In genomic region chr7:157992511-157993160, GRCh38 we compare ENCODE assay signal across 16 cellular contexts.
DNase-seq lines count a peak whose midpoint lies in the region; ATAC-seq and TF ChIP-seq lines count a peak whose summit lies in the region.
"Had no signal": no experiment of that assay in that cellular context is flagged by ENCODE, and none has a peak within 500 bp of the region (broad histone marks: within the 10 kb centered on the region; RNA-seq: fewer than 3 reads in every experiment).

No MANE protein-coding gene starts in this region.

- H2AFZ ChIP-seq in neuronal stem cell (ENCODE audit: low read length): no peak overlapping the region

- no peak overlapping the region for H3K4ac ChIP-seq in neuronal stem cell (ENCODE audit: low read length)

- H2BK5ac ChIP-seq in neuronal stem cell (ENCODE audit: low read length): no peak overlapping the region

- H2BK15ac ChIP-seq in neuronal stem cell (ENCODE audit: low read length): no peak overlapping the region

- no peaks in the 10 kb centered on the region for H3K36me3 ChIP-seq in BLaER1
- H3K36me3 ChIP-seq in H7 (replicated peaks; ENCODE audit: control insufficient read depth, insufficient read depth, low read length): no peaks in the 10 kb centered on the region
- no peaks in the 10 kb centered on the region for H3K36me3 ChIP-seq in neuronal stem cell (replicated peaks in 1 of 2; ENCODE audit: control insufficient read depth in 2 of 2, insufficient read depth in 2 of 2, low read length in 2 of 2)
- H3K36me3 ChIP-seq in upper lobe of right lung: no peaks in the 10 kb centered on the region

- H3K4me1 Mint-ChIP-seq in activated naive CD8-positive, alpha-beta T cell treated with anti-CD3 and anti-CD28 coated beads, Interleukin-2, amount 50 U/mL, for 24 hours: no peaks in the 10 kb centered on the region
- no peaks in the 10 kb centered on the region for H3K4me1 Mint-ChIP-seq in stimulated activated effector memory CD8-positive, alpha-beta T cell treated with anti-CD3 and anti-CD28 coated beads, Interleukin-12 subunit alpha, Interleukin-12 subunit beta, amount 100 ng/mL, for 72 hours

- no peak for TF ChIP-seq CTCF in upper lobe of right lung (IDR thresholded peaks at IDR 0.05)

- H2AK5ac ChIP-seq in neuronal stem cell (ENCODE audit: low read depth, low read length): peak overlapping the region; percentile 81

- H3K9me3 ChIP-seq in BLaER1 (0 out of 2 replicates have a peak, but pooled peaks cover 5% of the 10 kb centered on the region), neuronal stem cell (replicated peaks in 1 of 2; ENCODE audit: control insufficient read depth in 2 of 2, insufficient read depth in 1 of 2, low read depth in 1 of 2, low read length in 2 of 2) (no peaks in the 10 kb centered on the region), upper lobe of right lung (no peaks in the 10 kb centered on the region)
- H3K9me3 ChIP-seq: Caco-2 had no signal

- H3K27ac Mint-ChIP-seq in activated naive CD8-positive, alpha-beta T cell treated with anti-CD3 and anti-CD28 coated beads, Interleukin-2, amount 50 U/mL, for 24 hours: no peak overlapping the region
- no peak overlapping the region for H3K27ac Mint-ChIP-seq in stimulated activated effector memory CD8-positive, alpha-beta T cell treated with anti-CD3 and anti-CD28 coated beads, Interleukin-12 subunit alpha, Interleukin-12 subunit beta, amount 100 ng/mL, for 72 hours
- H3K27ac Mint-ChIP-seq: CD4-positive, alpha-beta T cell had no signal

- no peak overlapping the region for H2BK120ac ChIP-seq in neuronal stem cell (ENCODE audit: low read depth, low read length)

- no peak overlapping the region for H3K27ac ChIP-seq in BLaER1
- H3K27ac ChIP-seq in neuronal stem cell (replicated peaks; ENCODE audit: low read length): no peak overlapping the region
- H3K27ac ChIP-seq in upper lobe of right lung: no peak overlapping the region

- intact Hi-C loops in upper lobe of right lung (cut with DNase I): no loop called here

- H3K23ac ChIP-seq in neuronal stem cell (ENCODE audit: low read depth, low read length, poor library complexity): no peak overlapping the region

- H3K4me1 ChIP-seq in BLaER1: peaks cover 52% of the 10 kb centered on the region
- H3K4me1 ChIP-seq in neuronal stem cell (ENCODE audit: control insufficient read depth in 2 of 2, insufficient read depth in 1 of 2, low read depth in 1 of 2, low read length in 2 of 2): peaks cover 0 to 10% of the 10 kb centered on the region in 2 donors
- no peaks in the 10 kb centered on the region for H3K4me1 ChIP-seq in upper lobe of right lung
- H3K4me1 ChIP-seq: Caco-2 had no signal

- H3K14ac ChIP-seq in neuronal stem cell (ENCODE audit: low read length): no peak overlapping the region

- H3K9me3 Mint-ChIP-seq in activated naive CD8-positive, alpha-beta T cell treated with anti-CD3 and anti-CD28 coated beads, Interleukin-2, amount 50 U/mL, for 24 hours: no peaks in the 10 kb centered on the region
- H3K9me3 Mint-ChIP-seq in stimulated activated effector memory CD8-positive, alpha-beta T cell treated with anti-CD3 and anti-CD28 coated beads, Interleukin-12 subunit alpha, Interleukin-12 subunit beta, amount 100 ng/mL, for 72 hours: no peaks in the 10 kb centered on the region
- H3K9me3 Mint-ChIP-seq: CD4-positive, alpha-beta T cell had no signal

- no peaks in the 10 kb centered on the region for H3K27me3 ChIP-seq in BLaER1
- H3K27me3 ChIP-seq in H7 (ENCODE audit: control insufficient read depth, insufficient read depth, low read length): no peaks in the 10 kb centered on the region
- peaks cover 0 to 6% (median 0%) of the 10 kb centered on the region in 3 experiments for H3K27me3 ChIP-seq in neuronal stem cell (ENCODE audit: control insufficient read depth in 3 of 3, insufficient read depth in 3 of 3, low read depth in 1 of 3, low read length in 3 of 3)
- H3K27me3 ChIP-seq in upper lobe of right lung: no peaks in the 10 kb centered on the region

- no peak overlapping the region for H3K9ac ChIP-seq in BLaER1
- no peak overlapping the region for H3K9ac ChIP-seq in neuronal stem cell (ENCODE audit: low read depth, low read length, poor library complexity)

- H2BK12ac ChIP-seq in neuronal stem cell (ENCODE audit: low read length): no peak overlapping the region

- H3K4me2 ChIP-seq in BLaER1: peak overlapping the region; percentile 63
- H3K4me2 ChIP-seq in neuronal stem cell (ENCODE audit: insufficient read depth, low read length, poor library complexity, severe bottlenecking): no peak overlapping the region

- H3K4me3 Mint-ChIP-seq in activated naive CD8-positive, alpha-beta T cell treated with anti-CD3 and anti-CD28 coated beads, Interleukin-2, amount 50 U/mL, for 24 hours: no peak overlapping the region
- no peak overlapping the region for H3K4me3 Mint-ChIP-seq in stimulated activated effector memory CD8-positive, alpha-beta T cell treated with anti-CD3 and anti-CD28 coated beads, Interleukin-12 subunit alpha, Interleukin-12 subunit beta, amount 100 ng/mL, for 72 hours
- H3K4me3 Mint-ChIP-seq: CD4-positive, alpha-beta T cell; H9 had no signal

- H3K18ac ChIP-seq in neuronal stem cell (ENCODE audit: low read length): peak overlapping the region; percentile 27

- H3K4me3 ChIP-seq in BLaER1: no peak overlapping the region
- no peak overlapping the region for H3K4me3 ChIP-seq in H7 (ENCODE audit: insufficient read depth, low read depth, low read length)
- no peak overlapping the region for H3K4me3 ChIP-seq in neuronal stem cell (ENCODE audit: low read length in 2 of 2)
- no peak overlapping the region for H3K4me3 ChIP-seq in upper lobe of right lung

- no peak for ATAC-seq in upper lobe of right lung
- ATAC-seq in activated naive CD8-positive, alpha-beta T cell treated with anti-CD3 and anti-CD28 coated beads, Interleukin-2, amount 50 U/mL, for 24 hours: no peak
- no peak for ATAC-seq in stimulated activated effector memory CD8-positive, alpha-beta T cell treated with anti-CD3 and anti-CD28 coated beads, Interleukin-12 subunit alpha, Interleukin-12 subunit beta, amount 100 ng/mL, for 72 hours

- H4K91ac ChIP-seq in neuronal stem cell (ENCODE audit: low read depth, low read length, poor library complexity): no peak overlapping the region

- H3K79me1 ChIP-seq in neuronal stem cell (ENCODE audit: low read depth, low read length): no peaks in the 10 kb centered on the region

- no peaks in the 10 kb centered on the region for H3K36me3 Mint-ChIP-seq in activated naive CD8-positive, alpha-beta T cell treated with anti-CD3 and anti-CD28 coated beads, Interleukin-2, amount 50 U/mL, for 24 hours (ENCODE audit: low read depth)
- H3K36me3 Mint-ChIP-seq in stimulated activated effector memory CD8-positive, alpha-beta T cell treated with anti-CD3 and anti-CD28 coated beads, Interleukin-12 subunit alpha, Interleukin-12 subunit beta, amount 100 ng/mL, for 72 hours: no peaks in the 10 kb centered on the region

- DNase-seq in H7 (peak; percentile 54), neuronal stem cell (ENCODE audit: low spot score) (no peak), upper lobe of right lung (peak; percentile 55), DMS 273 (lab: John Stamatoyannopoulos, UW; ENCODE audit: unreplicated experiment) (no peak)
- DNase-seq in activated naive CD8-positive, alpha-beta T cell treated with anti-CD3 and anti-CD28 coated beads, Interleukin-2, amount 50 U/mL, for 24 hours: no peak
- no peak for DNase-seq in stimulated activated effector memory CD8-positive, alpha-beta T cell treated with anti-CD3 and anti-CD28 coated beads, Interleukin-12 subunit alpha, Interleukin-12 subunit beta, amount 100 ng/mL, for 72 hours (ENCODE audit: low spot score in 2 of 2)
- DNase-seq: 8988T, C1 segment of cervical spinal cord, Caco-2, DMS153, DMS79, GDM1, GOT3, H9 had no signal

- no peaks in the 10 kb centered on the region for H4K20me1 ChIP-seq in BLaER1

- no CpG with 5 or more reads among the region's 17 CpGs for WGBS in neuronal stem cell (ENCODE audit: extremely low coverage in 2 of 2, insufficient read length in 2 of 2, insufficient replicate concordance in 1 of 2), 2 donors

- peaks cover 1% of the 10 kb centered on the region for H3K27me3 Mint-ChIP-seq in activated naive CD8-positive, alpha-beta T cell treated with anti-CD3 and anti-CD28 coated beads, Interleukin-2, amount 50 U/mL, for 24 hours

- H4K8ac ChIP-seq in neuronal stem cell (ENCODE audit: low read depth, low read length): no peak overlapping the region

Comparison
In these comparisons a context has a peak if more than half of its experiments do, and no peak if none do; other contexts are left out.
1. DNase-seq: peak in H7 (single experiment) and upper lobe of right lung (single experiment); none in neuronal stem cell (single experiment), DMS 273 (single experiment), activated naive CD8-positive, alpha-beta T cell treated with anti-CD3 and anti-CD28 coated beads, Interleukin-2, amount 50 U/mL, for 24 hours (single experiment) and stimulated activated effector memory CD8-positive, alpha-beta T cell treated with anti-CD3 and anti-CD28 coated beads, Interleukin-12 subunit alpha, Interleukin-12 subunit beta, amount 100 ng/mL, for 72 hours (0 of 2).